ENCODE assay signal across 1 cellular context in genomic region chr1:202613571-202613970, GRCh38.
TF ChIP-seq lines count a peak whose summit lies in the region.

No MANE protein-coding gene starts in this region.

TF ChIP-seq in IMR-90, 13 proteins besides CTCF, POLR2A, EP300 and RAD21 (continued from another document):
- TF ChIP-seq CEBPB (IDR thresholded peaks at IDR 0.05; ENCODE audit: low read depth, low read length) (no peak), MXI1 (IDR thresholded peaks at IDR 0.05; ENCODE audit: borderline replicate concordance, low read depth, low read length) (no peak)
TF ChIP-seq in IMR-90: peak in this region for 0.
